In the genomic region with DNA sequence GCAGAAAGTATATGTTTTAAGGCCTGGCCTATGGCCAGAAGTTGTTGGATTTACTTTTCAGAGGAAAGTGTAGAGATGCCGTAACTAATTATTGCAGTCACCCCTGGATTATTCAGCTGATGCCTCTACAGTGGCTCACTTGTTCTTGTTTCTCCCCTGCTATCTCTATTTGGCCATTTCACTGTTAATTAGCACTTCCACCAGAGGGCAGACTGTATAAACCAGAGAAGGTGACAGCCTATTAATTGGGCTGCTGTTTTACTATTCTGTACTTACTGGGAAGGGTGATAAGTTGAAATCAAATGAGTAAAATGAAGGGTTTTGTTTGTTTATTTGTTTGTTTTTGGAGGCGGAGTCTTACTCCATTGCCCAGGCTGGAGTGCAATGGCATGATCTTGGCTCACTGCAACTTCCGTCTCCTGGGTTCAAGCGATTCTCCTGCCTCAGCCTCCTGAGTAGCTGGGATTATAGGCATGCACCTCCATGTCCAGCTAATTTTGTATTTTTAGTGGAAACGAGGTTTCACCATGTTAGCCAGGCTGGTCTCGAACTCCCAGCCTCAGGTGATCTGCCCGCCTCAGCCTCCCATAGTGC, we compare ENCODE assay signal across 1 cellular context.
TF ChIP-seq lines count a peak whose summit lies in the region.

No MANE protein-coding gene starts in this region.

TF ChIP-seq in H1, 55 proteins besides CTCF, POLR2A, EP300 and RAD21 (continued from another document):
- TF ChIP-seq, protein P1, sequence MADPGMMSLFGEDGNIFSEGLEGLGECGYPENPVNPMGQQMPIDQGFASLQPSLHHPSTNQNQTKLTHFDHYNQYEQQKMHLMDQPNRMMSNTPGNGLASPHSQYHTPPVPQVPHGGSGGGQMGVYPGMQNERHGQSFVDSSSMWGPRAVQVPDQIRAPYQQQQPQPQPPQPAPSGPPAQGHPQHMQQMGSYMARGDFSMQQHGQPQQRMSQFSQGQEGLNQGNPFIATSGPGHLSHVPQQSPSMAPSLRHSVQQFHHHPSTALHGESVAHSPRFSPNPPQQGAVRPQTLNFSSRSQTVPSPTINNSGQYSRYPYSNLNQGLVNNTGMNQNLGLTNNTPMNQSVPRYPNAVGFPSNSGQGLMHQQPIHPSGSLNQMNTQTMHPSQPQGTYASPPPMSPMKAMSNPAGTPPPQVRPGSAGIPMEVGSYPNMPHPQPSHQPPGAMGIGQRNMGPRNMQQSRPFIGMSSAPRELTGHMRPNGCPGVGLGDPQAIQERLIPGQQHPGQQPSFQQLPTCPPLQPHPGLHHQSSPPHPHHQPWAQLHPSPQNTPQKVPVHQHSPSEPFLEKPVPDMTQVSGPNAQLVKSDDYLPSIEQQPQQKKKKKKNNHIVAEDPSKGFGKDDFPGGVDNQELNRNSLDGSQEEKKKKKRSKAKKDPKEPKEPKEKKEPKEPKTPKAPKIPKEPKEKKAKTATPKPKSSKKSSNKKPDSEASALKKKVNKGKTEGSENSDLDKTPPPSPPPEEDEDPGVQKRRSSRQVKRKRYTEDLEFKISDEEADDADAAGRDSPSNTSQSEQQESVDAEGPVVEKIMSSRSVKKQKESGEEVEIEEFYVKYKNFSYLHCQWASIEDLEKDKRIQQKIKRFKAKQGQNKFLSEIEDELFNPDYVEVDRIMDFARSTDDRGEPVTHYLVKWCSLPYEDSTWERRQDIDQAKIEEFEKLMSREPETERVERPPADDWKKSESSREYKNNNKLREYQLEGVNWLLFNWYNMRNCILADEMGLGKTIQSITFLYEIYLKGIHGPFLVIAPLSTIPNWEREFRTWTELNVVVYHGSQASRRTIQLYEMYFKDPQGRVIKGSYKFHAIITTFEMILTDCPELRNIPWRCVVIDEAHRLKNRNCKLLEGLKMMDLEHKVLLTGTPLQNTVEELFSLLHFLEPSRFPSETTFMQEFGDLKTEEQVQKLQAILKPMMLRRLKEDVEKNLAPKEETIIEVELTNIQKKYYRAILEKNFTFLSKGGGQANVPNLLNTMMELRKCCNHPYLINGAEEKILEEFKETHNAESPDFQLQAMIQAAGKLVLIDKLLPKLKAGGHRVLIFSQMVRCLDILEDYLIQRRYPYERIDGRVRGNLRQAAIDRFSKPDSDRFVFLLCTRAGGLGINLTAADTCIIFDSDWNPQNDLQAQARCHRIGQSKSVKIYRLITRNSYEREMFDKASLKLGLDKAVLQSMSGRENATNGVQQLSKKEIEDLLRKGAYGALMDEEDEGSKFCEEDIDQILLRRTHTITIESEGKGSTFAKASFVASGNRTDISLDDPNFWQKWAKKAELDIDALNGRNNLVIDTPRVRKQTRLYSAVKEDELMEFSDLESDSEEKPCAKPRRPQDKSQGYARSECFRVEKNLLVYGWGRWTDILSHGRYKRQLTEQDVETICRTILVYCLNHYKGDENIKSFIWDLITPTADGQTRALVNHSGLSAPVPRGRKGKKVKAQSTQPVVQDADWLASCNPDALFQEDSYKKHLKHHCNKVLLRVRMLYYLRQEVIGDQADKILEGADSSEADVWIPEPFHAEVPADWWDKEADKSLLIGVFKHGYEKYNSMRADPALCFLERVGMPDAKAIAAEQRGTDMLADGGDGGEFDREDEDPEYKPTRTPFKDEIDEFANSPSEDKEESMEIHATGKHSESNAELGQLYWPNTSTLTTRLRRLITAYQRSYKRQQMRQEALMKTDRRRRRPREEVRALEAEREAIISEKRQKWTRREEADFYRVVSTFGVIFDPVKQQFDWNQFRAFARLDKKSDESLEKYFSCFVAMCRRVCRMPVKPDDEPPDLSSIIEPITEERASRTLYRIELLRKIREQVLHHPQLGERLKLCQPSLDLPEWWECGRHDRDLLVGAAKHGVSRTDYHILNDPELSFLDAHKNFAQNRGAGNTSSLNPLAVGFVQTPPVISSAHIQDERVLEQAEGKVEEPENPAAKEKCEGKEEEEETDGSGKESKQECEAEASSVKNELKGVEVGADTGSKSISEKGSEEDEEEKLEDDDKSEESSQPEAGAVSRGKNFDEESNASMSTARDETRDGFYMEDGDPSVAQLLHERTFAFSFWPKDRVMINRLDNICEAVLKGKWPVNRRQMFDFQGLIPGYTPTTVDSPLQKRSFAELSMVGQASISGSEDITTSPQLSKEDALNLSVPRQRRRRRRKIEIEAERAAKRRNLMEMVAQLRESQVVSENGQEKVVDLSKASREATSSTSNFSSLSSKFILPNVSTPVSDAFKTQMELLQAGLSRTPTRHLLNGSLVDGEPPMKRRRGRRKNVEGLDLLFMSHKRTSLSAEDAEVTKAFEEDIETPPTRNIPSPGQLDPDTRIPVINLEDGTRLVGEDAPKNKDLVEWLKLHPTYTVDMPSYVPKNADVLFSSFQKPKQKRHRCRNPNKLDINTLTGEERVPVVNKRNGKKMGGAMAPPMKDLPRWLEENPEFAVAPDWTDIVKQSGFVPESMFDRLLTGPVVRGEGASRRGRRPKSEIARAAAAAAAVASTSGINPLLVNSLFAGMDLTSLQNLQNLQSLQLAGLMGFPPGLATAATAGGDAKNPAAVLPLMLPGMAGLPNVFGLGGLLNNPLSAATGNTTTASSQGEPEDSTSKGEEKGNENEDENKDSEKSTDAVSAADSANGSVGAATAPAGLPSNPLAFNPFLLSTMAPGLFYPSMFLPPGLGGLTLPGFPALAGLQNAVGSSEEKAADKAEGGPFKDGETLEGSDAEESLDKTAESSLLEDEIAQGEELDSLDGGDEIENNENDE (IDR thresholded peaks at IDR 0.05; ENCODE audit: insufficient replicate concordance, low read length): no peak
- TF ChIP-seq YY1 (IDR thresholded peaks at IDR 0.05; ENCODE audit: low read depth, low read length): no peak
